ENCODE assay signal across 8 cellular contexts in the genomic region with DNA sequence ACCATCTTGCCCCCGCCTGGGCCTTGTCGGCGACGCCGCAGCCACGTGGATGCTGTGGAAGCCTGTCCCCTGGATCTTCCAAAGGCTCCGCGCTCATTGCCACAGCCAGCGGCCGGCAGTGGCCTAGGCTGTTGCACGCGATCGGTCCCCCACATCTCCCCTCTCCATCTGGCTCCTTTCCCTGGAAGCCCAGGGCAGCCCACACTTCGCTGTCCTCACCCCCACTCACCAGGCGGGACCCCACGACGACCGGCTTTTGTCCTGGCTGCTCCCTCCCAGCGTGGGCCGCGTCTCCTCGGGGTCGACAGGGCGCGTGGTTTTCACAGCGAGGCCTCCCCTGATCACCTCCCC. TPM values are rescaled to one million over a fixed set of nuclear protein-coding genes. Genes with fewer than 3 reads are reported as not detected.
DNase-seq lines count a peak whose midpoint lies in the region; ATAC-seq and TF ChIP-seq lines count a peak whose summit lies in the region.

No MANE protein-coding gene starts in this region.

- no peak overlapping the region for H2BK120ac ChIP-seq in neuronal stem cell (ENCODE audit: low read depth, low read length)

- H3K4me3 ChIP-seq in CD4-positive, CD25-positive, alpha-beta regulatory T cell (ENCODE audit: low read depth, low read length), result peak overlapping the region; percentile 81
- H3K4me3 ChIP-seq in OCI-LY3 (ENCODE audit: low read length) (peak overlapping the region; percentile 92), neuronal stem cell (ENCODE audit: low read length in 2 of 2) (peak overlapping the region in 1 of 2 donors; percentile 73)

- no peaks in the 10 kb centered on the region for H3K9me3 Mint-ChIP-seq in CD4-positive, CD25-positive, alpha-beta regulatory T cell
- no peaks in the 10 kb centered on the region for H3K9me3 Mint-ChIP-seq in effector memory CD8-positive, alpha-beta T cell

- peak overlapping the region; percentile 2 for H2AK5ac ChIP-seq in neuronal stem cell (ENCODE audit: low read depth, low read length)

- H3K27ac ChIP-seq in CD4-positive, CD25-positive, alpha-beta regulatory T cell (ENCODE audit: insufficient read depth, low read length, poor library complexity, severe bottlenecking), result peak overlapping the region; percentile 83
- H3K27ac ChIP-seq in OCI-LY3 (ENCODE audit: low read length), result no peak overlapping the region
- H3K27ac ChIP-seq in neuronal stem cell (replicated peaks; ENCODE audit: low read length), result no peak overlapping the region

- no peaks in the 10 kb centered on the region for H3K36me3 Mint-ChIP-seq in CD4-positive, CD25-positive, alpha-beta regulatory T cell
- H3K36me3 Mint-ChIP-seq in effector memory CD8-positive, alpha-beta T cell (ENCODE audit: insufficient read depth), result peaks cover 27% of the 10 kb centered on the region

- H3K4me2 ChIP-seq in OCI-LY3 (ENCODE audit: low read length), result peak overlapping the region; percentile 85
- no peak overlapping the region for H3K4me2 ChIP-seq in neuronal stem cell (ENCODE audit: insufficient read depth, low read length, poor library complexity, severe bottlenecking)

- peak overlapping the region; percentile 89 for H4K8ac ChIP-seq in neuronal stem cell (ENCODE audit: low read depth, low read length)

- peaks cover 17 to 46% (median 30%) of the 10 kb centered on the region in 4 donors for H3K4me1 Mint-ChIP-seq in CD4-positive, CD25-positive, alpha-beta regulatory T cell
- peaks cover 24% of the 10 kb centered on the region in 2 donors for H3K4me1 Mint-ChIP-seq in effector memory CD8-positive, alpha-beta T cell (ENCODE audit: low read depth in 2 of 2)

- H3K27ac Mint-ChIP-seq in CD4-positive, CD25-positive, alpha-beta regulatory T cell, result peak overlapping the region in 2 of 3 donors; percentile 91 to 97
- H3K27ac Mint-ChIP-seq in effector memory CD8-positive, alpha-beta T cell, result peak overlapping the region; percentile 89 to 91

- no peaks in the 10 kb centered on the region for H3K27me3 ChIP-seq in CD4-positive, CD25-positive, alpha-beta regulatory T cell (ENCODE audit: control insufficient read depth, insufficient read depth, low read length)
- no peaks in the 10 kb centered on the region for H3K27me3 ChIP-seq in OCI-LY3 (ENCODE audit: low read depth, low read length)
- H3K27me3 ChIP-seq in neuronal stem cell (ENCODE audit: control insufficient read depth in 3 of 3, insufficient read depth in 3 of 3, low read depth in 1 of 3, low read length in 3 of 3), result peaks cover 0 to 3% (median 0%) of the 10 kb centered on the region in 3 experiments

- H3K79me2 ChIP-seq in OCI-LY3 (ENCODE audit: low read length), result peaks cover 22% of the 10 kb centered on the region

- no peak overlapping the region for H2BK5ac ChIP-seq in neuronal stem cell (ENCODE audit: low read length)

- H3K4ac ChIP-seq in neuronal stem cell (ENCODE audit: low read length), result no peak overlapping the region

- no peak for DNase-seq in CD4-positive, CD25-positive, alpha-beta regulatory T cell
- no peak for DNase-seq in effector memory CD8-positive, alpha-beta T cell
- DNase-seq in neuronal stem cell (ENCODE audit: low spot score), result no peak
- no peak for DNase-seq in stimulated activated naive CD4-positive, alpha-beta T cell (lab: John Stamatoyannopoulos, UW)
- no peak for DNase-seq in pons (ENCODE audit: low spot score)

- H3K36me3 ChIP-seq in CD4-positive, CD25-positive, alpha-beta regulatory T cell (ENCODE audit: control insufficient read depth, insufficient read depth, low read length), result no peaks in the 10 kb centered on the region
- H3K36me3 ChIP-seq in OCI-LY3 (replicated peaks; ENCODE audit: low read depth, low read length) (peaks cover 3% of the 10 kb centered on the region), neuronal stem cell (replicated peaks in 1 of 2; ENCODE audit: control insufficient read depth in 2 of 2, insufficient read depth in 2 of 2, low read length in 2 of 2) (no peaks in the 10 kb centered on the region)

- H3K18ac ChIP-seq in neuronal stem cell (ENCODE audit: low read length), result peak overlapping the region; percentile 4

- no peak overlapping the region for H4K91ac ChIP-seq in neuronal stem cell (ENCODE audit: low read depth, low read length, poor library complexity)

- H3K4me1 ChIP-seq in CD4-positive, CD25-positive, alpha-beta regulatory T cell (ENCODE audit: control insufficient read depth, insufficient read depth, low read length, poor library complexity, severe bottlenecking), result peaks cover 17% of the 10 kb centered on the region
- H3K4me1 ChIP-seq in OCI-LY3 (ENCODE audit: low read length), result peaks cover 22% of the 10 kb centered on the region
- peaks cover 0 to 7% of the 10 kb centered on the region in 2 donors for H3K4me1 ChIP-seq in neuronal stem cell (ENCODE audit: control insufficient read depth in 2 of 2, insufficient read depth in 1 of 2, low read depth in 1 of 2, low read length in 2 of 2)

- H4K20me1 ChIP-seq in OCI-LY3 (ENCODE audit: insufficient read depth, low read length), result 0 out of 2 replicates have a peak, but pooled peaks cover 5% of the 10 kb centered on the region

- H2AFZ ChIP-seq in OCI-LY3 (ENCODE audit: low read depth, low read length) (peak overlapping the region; percentile 85), neuronal stem cell (ENCODE audit: low read length) (peak overlapping the region; percentile 30)

- no peak for TF ChIP-seq CTCF in OCI-LY3 (IDR thresholded peaks at IDR 0.05; ENCODE audit: low read depth, low read length)

- H3K9me3 ChIP-seq in CD4-positive, CD25-positive, alpha-beta regulatory T cell (ENCODE audit: control insufficient read depth in 2 of 2, low read length in 2 of 2), result no peaks in the 10 kb centered on the region
- H3K9me3 ChIP-seq in OCI-LY3 (ENCODE audit: insufficient read depth, low read length) (no peaks in the 10 kb centered on the region), neuronal stem cell (replicated peaks in 1 of 2; ENCODE audit: control insufficient read depth in 2 of 2, insufficient read depth in 1 of 2, low read depth in 1 of 2, low read length in 2 of 2) (peaks cover 0 to 3% of the 10 kb centered on the region in 2 donors)

- peaks cover 5% of the 10 kb centered on the region for H3K79me1 ChIP-seq in neuronal stem cell (ENCODE audit: low read depth, low read length)

- peak overlapping the region; percentile 88 to 98 (median 92) for H3K4me3 Mint-ChIP-seq in CD4-positive, CD25-positive, alpha-beta regulatory T cell
- peak overlapping the region; percentile 83 to 92 for H3K4me3 Mint-ChIP-seq in effector memory CD8-positive, alpha-beta T cell

- ATAC-seq in CD4-positive, CD25-positive, alpha-beta regulatory T cell (ENCODE audit: low read depth in 2 of 2), result no peak
- ATAC-seq in effector memory CD8-positive, alpha-beta T cell (replicated peaks), result no peak
- no peak for ATAC-seq in GM18502 (IDR thresholded peaks at IDR 0.05; ENCODE audit: poor library complexity, unreplicated experiment)
- no peak for ATAC-seq in GM18498 (IDR thresholded peaks at IDR 0.05; ENCODE audit: unreplicated experiment)

- H2BK12ac ChIP-seq in neuronal stem cell (ENCODE audit: low read length), result peak overlapping the region; percentile 36

- WGBS in neuronal stem cell (ENCODE audit: extremely low coverage in 2 of 2, insufficient read length in 2 of 2, insufficient replicate concordance in 1 of 2), 2 donors, result no CpG with 5 or more reads among the region's 26 CpGs

- H2BK15ac ChIP-seq in neuronal stem cell (ENCODE audit: low read length), result no peak overlapping the region

- H3K9ac ChIP-seq in OCI-LY3 (ENCODE audit: low read length) (peak overlapping the region; percentile 88; the same call in 1 of the 2 replicates), neuronal stem cell (ENCODE audit: low read depth, low read length, poor library complexity) (peak overlapping the region; percentile 53)

- H3K23ac ChIP-seq in neuronal stem cell (ENCODE audit: low read depth, low read length, poor library complexity), result no peak overlapping the region

- H3K27me3 Mint-ChIP-seq in CD4-positive, CD25-positive, alpha-beta regulatory T cell, result no peaks in the 10 kb centered on the region
- H3K27me3 Mint-ChIP-seq in effector memory CD8-positive, alpha-beta T cell, result no peaks in the 10 kb centered on the region

- peak overlapping the region; percentile 25 for H3K14ac ChIP-seq in neuronal stem cell (ENCODE audit: low read length)

RNA-seq across cellular contexts. Expression of gene TEX30, which starts 0.6 kb away (rescaled TPM):
- total RNA-seq in CD4-positive, CD25-positive, alpha-beta regulatory T cell, result 8.4 TPM
- 10 to 100 TPM; 17.5 to 29.5 (median 26.0) TPM for polyA plus RNA-seq in CD4-positive, CD25-positive, alpha-beta regulatory T cell
- 16.2 TPM for polyA plus RNA-seq in neuronal stem cell (2013, experiment 1 of 2)
- polyA plus RNA-seq in neuronal stem cell (2013, experiment 2 of 2), result 17.5 TPM

RNA-seq across cellular contexts. Expression of gene POGLUT2, which starts 24.6 kb away (rescaled TPM):
- 0.64 TPM for total RNA-seq in CD4-positive, CD25-positive, alpha-beta regulatory T cell
- polyA plus RNA-seq in CD4-positive, CD25-positive, alpha-beta regulatory T cell, result 1 to 10 TPM in 2 of 4 donors, under 1 TPM in 2; 0.20 to 1.2 (median 1.0) TPM
- polyA plus RNA-seq in neuronal stem cell (2013, experiment 1 of 2), result 19.0 TPM
- 19.5 TPM for polyA plus RNA-seq in neuronal stem cell (2013, experiment 2 of 2)

RNA-seq across cellular contexts. Expression of gene BIVM, which starts 24.7 kb away (rescaled TPM):
- total RNA-seq in CD4-positive, CD25-positive, alpha-beta regulatory T cell, result 8.4 TPM
- 1 to 10 TPM; 6.1 to 8.1 (median 7.6) TPM for polyA plus RNA-seq in CD4-positive, CD25-positive, alpha-beta regulatory T cell
- polyA plus RNA-seq in neuronal stem cell (2013, experiment 1 of 2), result 9.1 TPM
- polyA plus RNA-seq in neuronal stem cell (2013, experiment 2 of 2), result 9.2 TPM
